11 cellular contexts compared by ENCODE assay signal in the genomic region with DNA sequence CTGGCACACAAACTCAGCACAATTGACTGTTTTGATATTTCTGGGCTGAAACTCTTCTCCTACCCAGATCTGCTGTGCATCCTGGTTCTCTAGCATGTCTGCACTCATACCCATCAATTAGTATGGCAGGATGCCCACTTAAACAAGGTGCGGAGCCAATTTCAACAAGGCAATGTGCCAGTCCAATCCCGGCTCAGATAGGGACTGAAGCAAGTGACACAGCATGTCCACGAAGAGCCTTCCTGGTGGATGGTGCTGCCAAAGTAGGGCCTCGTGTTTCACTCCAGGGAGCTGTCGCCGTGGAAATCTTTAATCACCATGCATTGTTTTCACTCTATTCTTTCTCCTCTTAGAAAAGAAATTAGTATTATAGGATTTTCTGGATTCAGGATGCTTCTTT. TPM values are rescaled to one million over a fixed set of nuclear protein-coding genes. Genes with fewer than 3 reads are reported as not detected.
DNase-seq lines count a peak whose midpoint lies in the region; ATAC-seq and TF ChIP-seq lines count a peak whose summit lies in the region.
"Had no signal": no experiment of that assay in that cellular context is flagged by ENCODE, and none has a peak within 500 bp of the region (broad histone marks: within the 10 kb centered on the region; RNA-seq: fewer than 3 reads in every experiment).

No MANE protein-coding gene starts in this region.

- peaks cover 7% of the 10 kb centered on the region for H3K27me3 Mint-ChIP-seq in nephron progenitor cell (ENCODE audit: low read depth, poor library complexity)
- H3K27me3 Mint-ChIP-seq: memory B cell had no signal

- H3K36me3 Mint-ChIP-seq in nephron progenitor cell (ENCODE audit: low read depth) = no peaks in the 10 kb centered on the region
- H3K36me3 Mint-ChIP-seq: memory B cell had no signal

- ATAC-seq in Right ventricle myocardium inferior (peak; percentile 63), left ventricle myocardium superior (peak; percentile 34), HG03460 (IDR thresholded peaks at IDR 0.05; ENCODE audit: unreplicated experiment) (no peak)

- DNase-seq in Right ventricle myocardium inferior (ENCODE audit: missing footprints) = no peak
- no peak for DNase-seq in cardiac septum (ENCODE audit: low spot score)
- DNase-seq in astrocyte of the hippocampus (ENCODE audit: low read depth, low spot score) = peak; percentile 66
- no peak for DNase-seq in left ventricle myocardium superior
- DNase-seq in ureter (ENCODE audit: low spot score) = peak; percentile 85
- no peak for DNase-seq in nephron progenitor cell
- DNase-seq in NAMALWA (ENCODE audit: low spot score) = no peak
- DNase-seq: brain microvascular endothelial cell, GF-D8 had no signal

- peaks cover 7% of the 10 kb centered on the region for H3K4me1 Mint-ChIP-seq in nephron progenitor cell

- intact Hi-C loops in Right ventricle myocardium inferior (cut with DNase I) = no loop called here
- intact Hi-C loops in cardiac septum (cut with DNase I) = no loop called here
- intact Hi-C loops in left ventricle myocardium superior (cut with micrococcal nuclease) = no loop called here

- no peak overlapping the region for H3K4me3 Mint-ChIP-seq in nephron progenitor cell
- H3K4me3 Mint-ChIP-seq: memory B cell had no signal

- no peak for TF ChIP-seq CTCF in nephron progenitor cell (IDR thresholded peaks at IDR 0.05)

- H3K9me3 Mint-ChIP-seq in nephron progenitor cell = no peaks in the 10 kb centered on the region
- H3K9me3 Mint-ChIP-seq: memory B cell had no signal

- no peak overlapping the region for H3K27ac Mint-ChIP-seq in nephron progenitor cell
- H3K27ac Mint-ChIP-seq: memory B cell had no signal

RNA-seq across cellular contexts. Expression of a gene that starts 40.8 kb away (rescaled TPM):
- total RNA-seq in Right ventricle myocardium inferior (14.8 TPM), cardiac septum (11.3 TPM), left ventricle myocardium superior (13.0 TPM), ureter (32.5 TPM)

Comparison
In these comparisons a context has a peak if more than half of its experiments do, and no peak if none do; other contexts are left out.
1. DNase-seq: peak in astrocyte of the hippocampus (single experiment) and ureter (single experiment); none in Right ventricle myocardium inferior (single experiment), cardiac septum (single experiment), left ventricle myocardium superior (single experiment), nephron progenitor cell (single experiment) and NAMALWA (single experiment).